ENCODE assay signal across 1 cellular context in the genomic region with DNA sequence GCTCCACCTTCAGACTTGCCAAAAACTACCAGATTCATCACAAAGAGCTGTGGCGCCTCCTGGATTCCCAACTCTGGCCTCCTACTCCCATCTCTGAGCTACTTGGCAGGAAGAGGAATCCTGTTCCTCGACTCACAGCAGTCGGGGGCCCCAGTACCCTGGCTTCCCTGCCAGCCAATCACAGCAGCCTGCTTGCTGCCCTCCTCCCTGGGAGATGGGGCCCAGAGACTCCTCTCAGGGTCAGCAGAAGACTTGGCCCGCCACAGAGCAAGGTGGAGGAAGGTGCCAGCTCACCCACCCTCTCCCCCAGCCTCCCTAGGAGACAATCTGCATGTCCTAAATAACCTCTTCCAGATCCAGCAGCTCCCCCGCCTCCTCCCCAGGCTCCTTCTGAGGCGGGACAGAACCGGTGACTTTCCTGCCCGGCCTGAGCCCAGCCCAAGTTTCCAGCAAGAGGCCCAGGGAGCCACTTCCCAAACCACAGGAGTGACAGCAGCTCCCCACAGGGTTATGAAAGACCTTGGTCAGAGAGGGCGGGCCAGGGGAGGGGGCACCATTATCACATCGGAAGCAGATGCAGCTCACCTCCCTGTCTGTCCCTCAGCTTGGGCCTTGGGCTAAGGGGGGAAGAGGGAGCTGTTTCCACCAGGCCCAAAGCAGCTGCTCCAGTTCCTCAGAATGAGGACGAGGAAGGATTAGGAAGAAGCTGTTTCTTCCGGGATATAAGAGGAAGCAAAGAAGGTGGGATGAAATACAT.
TF ChIP-seq lines count a peak whose summit lies in the region.

No MANE protein-coding gene starts in this region.

TF ChIP-seq in A549, 52 proteins besides CTCF, POLR2A, EP300 and RAD21 (continued from another document):
- TF ChIP-seq, protein P1, sequence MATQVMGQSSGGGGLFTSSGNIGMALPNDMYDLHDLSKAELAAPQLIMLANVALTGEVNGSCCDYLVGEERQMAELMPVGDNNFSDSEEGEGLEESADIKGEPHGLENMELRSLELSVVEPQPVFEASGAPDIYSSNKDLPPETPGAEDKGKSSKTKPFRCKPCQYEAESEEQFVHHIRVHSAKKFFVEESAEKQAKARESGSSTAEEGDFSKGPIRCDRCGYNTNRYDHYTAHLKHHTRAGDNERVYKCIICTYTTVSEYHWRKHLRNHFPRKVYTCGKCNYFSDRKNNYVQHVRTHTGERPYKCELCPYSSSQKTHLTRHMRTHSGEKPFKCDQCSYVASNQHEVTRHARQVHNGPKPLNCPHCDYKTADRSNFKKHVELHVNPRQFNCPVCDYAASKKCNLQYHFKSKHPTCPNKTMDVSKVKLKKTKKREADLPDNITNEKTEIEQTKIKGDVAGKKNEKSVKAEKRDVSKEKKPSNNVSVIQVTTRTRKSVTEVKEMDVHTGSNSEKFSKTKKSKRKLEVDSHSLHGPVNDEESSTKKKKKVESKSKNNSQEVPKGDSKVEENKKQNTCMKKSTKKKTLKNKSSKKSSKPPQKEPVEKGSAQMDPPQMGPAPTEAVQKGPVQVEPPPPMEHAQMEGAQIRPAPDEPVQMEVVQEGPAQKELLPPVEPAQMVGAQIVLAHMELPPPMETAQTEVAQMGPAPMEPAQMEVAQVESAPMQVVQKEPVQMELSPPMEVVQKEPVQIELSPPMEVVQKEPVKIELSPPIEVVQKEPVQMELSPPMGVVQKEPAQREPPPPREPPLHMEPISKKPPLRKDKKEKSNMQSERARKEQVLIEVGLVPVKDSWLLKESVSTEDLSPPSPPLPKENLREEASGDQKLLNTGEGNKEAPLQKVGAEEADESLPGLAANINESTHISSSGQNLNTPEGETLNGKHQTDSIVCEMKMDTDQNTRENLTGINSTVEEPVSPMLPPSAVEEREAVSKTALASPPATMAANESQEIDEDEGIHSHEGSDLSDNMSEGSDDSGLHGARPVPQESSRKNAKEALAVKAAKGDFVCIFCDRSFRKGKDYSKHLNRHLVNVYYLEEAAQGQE (IDR thresholded peaks at IDR 0.05) = no peak
